In genomic region chr3:195271859-195272243, GRCh38 we compare ENCODE assay signal across 8 cellular contexts. TPM values are rescaled to one million over a fixed set of nuclear protein-coding genes. Genes with fewer than 3 reads are reported as not detected.
A peak's percentile ranks its signal among the peaks of the same experiment; 100 is the strongest.
DNase-seq lines count a peak whose midpoint lies in the region; ATAC-seq and TF ChIP-seq lines count a peak whose summit lies in the region.

No MANE protein-coding gene starts in this region.

- no peaks in the 10 kb centered on the region for H3K9me3 ChIP-seq in BLaER1 treated with 17β-estradiol and CSF1 and Interleukin-3, amounts not matched to agents 10 nM and 100 nM (replicated peaks in 1 of 11)

- H3K27me3 Mint-ChIP-seq in dendritic cell treated with granulocyte-macrophage colony-stimulating factor and Interleukin-4, amounts not matched to agents 40 ng/mL and 50 ng/mL, for 4 days: no peaks in the 10 kb centered on the region
- H3K27me3 Mint-ChIP-seq in natural killer cell treated with Interleukin-12 subunit alpha and Interleukin-12 subunit beta and Interleukin-15 and Interleukin-18, amount 100 ng/mL, for 72 hours: no peaks in the 10 kb centered on the region

- TF ChIP-seq CTCF in LNCaP clone FGC (IDR thresholded peaks at IDR 0.05; ENCODE audit: control insufficient read depth, extremely low read depth, insufficient read depth): no peak

- H4K20me1 ChIP-seq in BLaER1 treated with 17β-estradiol and CSF1 and Interleukin-3, amounts not matched to agents 10 nM and 100 nM: peaks cover 0 to 36% (median 19%) of the 10 kb centered on the region in 11 experiments; a peak in 17 of 22 replicates

- no peak for ATAC-seq in natural killer cell treated with Interleukin-12 subunit alpha and Interleukin-12 subunit beta and Interleukin-15 and Interleukin-18, amount 100 ng/mL, for 72 hours
- ATAC-seq in HG02870 (IDR thresholded peaks at IDR 0.05; ENCODE audit: unreplicated experiment): no peak

- peaks cover 29% of the 10 kb centered on the region for H3K36me3 Mint-ChIP-seq in dendritic cell treated with granulocyte-macrophage colony-stimulating factor and Interleukin-4, amounts not matched to agents 40 ng/mL and 50 ng/mL, for 4 days (ENCODE audit: low read depth)
- H3K36me3 Mint-ChIP-seq in natural killer cell treated with Interleukin-12 subunit alpha and Interleukin-12 subunit beta and Interleukin-15 and Interleukin-18, amount 100 ng/mL, for 72 hours: no peaks in the 10 kb centered on the region

- peak overlapping the region; percentile 81 for H3K27ac Mint-ChIP-seq in dendritic cell treated with granulocyte-macrophage colony-stimulating factor and Interleukin-4, amounts not matched to agents 40 ng/mL and 50 ng/mL, for 4 days
- H3K27ac Mint-ChIP-seq in natural killer cell treated with Interleukin-12 subunit alpha and Interleukin-12 subunit beta and Interleukin-15 and Interleukin-18, amount 100 ng/mL, for 72 hours: peak overlapping the region; percentile 62 to 82

- peaks cover 4 to 40% (median 19%) of the 10 kb centered on the region in 11 experiments; a peak in 20 of 22 replicates for H3K36me3 ChIP-seq in BLaER1 treated with 17β-estradiol and CSF1 and Interleukin-3, amounts not matched to agents 10 nM and 100 nM

- H3K9me3 Mint-ChIP-seq in dendritic cell treated with granulocyte-macrophage colony-stimulating factor and Interleukin-4, amounts not matched to agents 40 ng/mL and 50 ng/mL, for 4 days: no peaks in the 10 kb centered on the region
- H3K9me3 Mint-ChIP-seq in natural killer cell treated with Interleukin-12 subunit alpha and Interleukin-12 subunit beta and Interleukin-15 and Interleukin-18, amount 100 ng/mL, for 72 hours: no peaks in the 10 kb centered on the region

- peaks cover 40% of the 10 kb centered on the region for H3K4me1 Mint-ChIP-seq in dendritic cell treated with granulocyte-macrophage colony-stimulating factor and Interleukin-4, amounts not matched to agents 40 ng/mL and 50 ng/mL, for 4 days (ENCODE audit: low read depth)
- peaks cover 26 to 28% of the 10 kb centered on the region in 2 donors for H3K4me1 Mint-ChIP-seq in natural killer cell treated with Interleukin-12 subunit alpha and Interleukin-12 subunit beta and Interleukin-15 and Interleukin-18, amount 100 ng/mL, for 72 hours (ENCODE audit: low read depth in 2 of 2)

- peak overlapping the region; percentile 68 to 88 (median 73) for H3K4me3 ChIP-seq in BLaER1 treated with 17β-estradiol and CSF1 and Interleukin-3, amounts not matched to agents 10 nM and 100 nM
- peak overlapping the region; percentile 76 for H3K4me3 ChIP-seq in LNCaP clone FGC (ENCODE audit: low read depth, low read length)

- H3K4me1 ChIP-seq in BLaER1 treated with 17β-estradiol and CSF1 and Interleukin-3, amounts not matched to agents 10 nM and 100 nM: peaks cover 29 to 45% (median 34%) of the 10 kb centered on the region in 10 experiments

- peak overlapping the region; percentile 72 to 100 (median 96) for H3K4me2 ChIP-seq in BLaER1 treated with 17β-estradiol and CSF1 and Interleukin-3, amounts not matched to agents 10 nM and 100 nM

- peak overlapping the region; percentile 89 for H3K4me3 Mint-ChIP-seq in dendritic cell treated with granulocyte-macrophage colony-stimulating factor and Interleukin-4, amounts not matched to agents 40 ng/mL and 50 ng/mL, for 4 days
- H3K4me3 Mint-ChIP-seq in natural killer cell treated with Interleukin-12 subunit alpha and Interleukin-12 subunit beta and Interleukin-15 and Interleukin-18, amount 100 ng/mL, for 72 hours: peak overlapping the region; percentile 86

- peak overlapping the region in 9 of 11 experiments; percentile 77 to 91 (median 87); a peak in 17 of 22 replicates for H3K27ac ChIP-seq in BLaER1 treated with 17β-estradiol and CSF1 and Interleukin-3, amounts not matched to agents 10 nM and 100 nM

- no peaks in the 10 kb centered on the region for H3K27me3 ChIP-seq in BLaER1 treated with 17β-estradiol and CSF1 and Interleukin-3, amounts not matched to agents 10 nM and 100 nM

- intact Hi-C loops in dendritic cell treated with granulocyte-macrophage colony-stimulating factor and Interleukin-4, amounts not matched to agents 40 ng/mL and 50 ng/mL, for 4 days (cut with micrococcal nuclease): loop anchor here (2.0 kb wide), 1 partner anchor 251 kb away; no protein-coding TSS in a partner anchor

- peak overlapping the region; percentile 78 to 92 (median 88); a peak in 21 of 22 replicates for H3K9ac ChIP-seq in BLaER1 treated with 17β-estradiol and CSF1 and Interleukin-3, amounts not matched to agents 10 nM and 100 nM

- DNase-seq in LNCaP clone FGC (ENCODE audit: low read depth) (no peak), COLO668 (lab: John Stamatoyannopoulos, UW; ENCODE audit: unreplicated experiment) (no peak), EL (no peak), hepatic stellate cell (ENCODE audit: low spot score) (no peak)
- DNase-seq in natural killer cell treated with Interleukin-12 subunit alpha and Interleukin-12 subunit beta and Interleukin-15 and Interleukin-18, amount 100 ng/mL, for 72 hours (ENCODE audit: low spot score): no peak

RNA-seq across cellular contexts. Expression of gene XXYLT1, which starts 0.9 kb away (rescaled TPM):
- 10 to 100 TPM; 10.5 to 16.2 TPM for total RNA-seq in natural killer cell treated with Interleukin-12 subunit alpha and Interleukin-12 subunit beta and Interleukin-15 and Interleukin-18, amount 100 ng/mL, for 72 hours
